In genomic region chr13:48531416-48532145, GRCh38 we compare ENCODE assay signal across 8 cellular contexts. TPM values are rescaled to one million over a fixed set of nuclear protein-coding genes. Genes with fewer than 3 reads are reported as not detected.
DNase-seq lines count a peak whose midpoint lies in the region; ATAC-seq and TF ChIP-seq lines count a peak whose summit lies in the region.

No MANE protein-coding gene starts in this region.

- in situ Hi-C loops in HAP-1 (cut with MboI; ENCODE audit: low sequenced_read_pairs) (no loop called here), gastrocnemius medialis (cut with MboI; ENCODE audit: low sequenced_read_pairs in 4 of 4) (no loop called here)

- H3K27me3 ChIP-seq in ACC112 (ENCODE audit: insufficient read depth, low read length) (no peaks in the 10 kb centered on the region), HAP-1 (ENCODE audit: low read depth) (no peaks in the 10 kb centered on the region; the same call in 1 of the 2 replicates), gastrocnemius medialis (no peaks in the 10 kb centered on the region)

- H3K4me1 ChIP-seq in ACC112 (ENCODE audit: control insufficient read depth, insufficient read depth, low read length, unreplicated experiment) (peaks cover 11% of the 10 kb centered on the region), HAP-1 (peaks cover 13% of the 10 kb centered on the region), gastrocnemius medialis (peaks cover 13% of the 10 kb centered on the region in 2 donors)

- peaks cover 4% of the 10 kb centered on the region for H3K4me1 Mint-ChIP-seq in glutamatergic neuron (ENCODE audit: low read depth, unreplicated experiment)

- ATAC-seq in gastrocnemius medialis (peak in 1 of 2 donors; percentile 12), GM19467 (IDR thresholded peaks at IDR 0.05; ENCODE audit: unreplicated experiment) (no peak), GM18502 (IDR thresholded peaks at IDR 0.05; ENCODE audit: poor library complexity, unreplicated experiment) (no peak)

- intact Hi-C loops in gastrocnemius medialis (cut with DNase I; ENCODE audit: low total_unique reads): loop anchor here (1.0 to 5.0 kb wide), 2 partner anchors 37 to 229 kb away; partner anchors contain the start of gene RB1

- peak overlapping the region; percentile 61; the same call in 1 of the 2 replicates for H3K27ac ChIP-seq in ACC112 (ENCODE audit: low read depth, low read length)
- peak overlapping the region; percentile 92 to 98 (median 94) for H3K27ac ChIP-seq in gastrocnemius medialis

- H2AFZ ChIP-seq in ACC112 (ENCODE audit: low read length, unreplicated experiment): peak overlapping the region; percentile 94

- H3K36me3 ChIP-seq in ACC112 (ENCODE audit: insufficient read depth, low read length) (no peaks in the 10 kb centered on the region), HAP-1 (replicated peaks) (no peaks in the 10 kb centered on the region), gastrocnemius medialis (no peaks in the 10 kb centered on the region)

- peaks cover 5% of the 10 kb centered on the region for H3K27me3 Mint-ChIP-seq in glutamatergic neuron (ENCODE audit: unreplicated experiment)

- no peaks in the 10 kb centered on the region for H3K36me3 Mint-ChIP-seq in glutamatergic neuron (ENCODE audit: unreplicated experiment)

- no peak for TF ChIP-seq CTCF in glutamatergic neuron (IDR thresholded peaks at IDR 0.05; ENCODE audit: partially characterized antibody, unreplicated experiment)
- no peak for TF ChIP-seq CTCF in gastrocnemius medialis (IDR thresholded peaks at IDR 0.05 in 4 of 5, conservative IDR thresholded peaks at IDR 0.05 in 1 of 5)

- TF ChIP-seq POLR2A in gastrocnemius medialis (IDR thresholded peaks at IDR 0.05): no peak

- peak overlapping the region; percentile 82 for H3K4me3 ChIP-seq in ACC112 (ENCODE audit: low read depth, low read length)
- peak overlapping the region; percentile 43 for H3K4me3 ChIP-seq in HAP-1
- H3K4me3 ChIP-seq in gastrocnemius medialis: peak overlapping the region; percentile 81 to 94 (median 90)

- H3K9me3 ChIP-seq in HAP-1 (no peaks in the 10 kb centered on the region), gastrocnemius medialis (no peaks in the 10 kb centered on the region)

- peak overlapping the region; percentile 7 for H3K27ac Mint-ChIP-seq in glutamatergic neuron (ENCODE audit: unreplicated experiment)

- peaks cover 8% of the 10 kb centered on the region for H3K79me2 ChIP-seq in ACC112 (ENCODE audit: control insufficient read depth, insufficient read depth, low read length, unreplicated experiment)

- no peaks in the 10 kb centered on the region for H3K9me3 Mint-ChIP-seq in glutamatergic neuron (ENCODE audit: unreplicated experiment)

- peak overlapping the region; percentile 94 for H3K4me3 Mint-ChIP-seq in glutamatergic neuron (ENCODE audit: unreplicated experiment)

- DNase-seq in HAP-1 (ENCODE audit: low spot score in 2 of 2) (no peak), glutamatergic neuron (no peak), gastrocnemius medialis (no peak), NCI-H226 (no peak)
- peak; percentile 31 for DNase-seq in activated T-cell treated with anti-CD3 and anti-CD28 coated beads, Interleukin-2, amount 50 U/mL, for 1 hour

RNA-seq across cellular contexts. Expression of gene RCBTB2, which starts 1.3 kb away (rescaled TPM):
- 7.4 TPM for total RNA-seq in glutamatergic neuron (ENCODE audit: unreplicated experiment)
- 1 to 10 TPM; 1.7 to 9.1 (median 7.6) TPM for total RNA-seq in gastrocnemius medialis
